In the genomic region with DNA sequence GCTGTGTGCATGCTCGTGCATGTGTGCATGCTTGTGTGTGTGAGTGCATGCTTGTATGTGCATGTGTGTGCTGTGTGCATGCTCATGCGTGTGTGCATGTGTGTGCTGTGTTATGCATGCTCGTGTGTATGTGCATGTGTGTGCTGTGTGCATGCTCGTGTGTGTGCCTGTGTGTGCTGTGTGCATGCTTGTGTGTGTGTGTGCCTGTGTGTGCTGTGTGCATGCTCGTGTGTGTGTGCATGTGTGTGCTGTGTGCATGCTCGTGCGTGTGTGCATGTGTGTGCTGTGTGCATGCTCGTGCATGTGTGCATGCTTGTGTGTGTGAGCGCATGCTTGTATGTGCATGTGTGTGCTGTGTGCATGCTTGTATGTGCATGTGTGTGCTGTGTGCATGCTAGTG, we compare ENCODE assay signal across 27 cellular contexts. TPM values are rescaled to one million over a fixed set of nuclear protein-coding genes. Genes with fewer than 3 reads are reported as not detected.
A peak's percentile ranks its signal among the peaks of the same experiment; 100 is the strongest.
DNase-seq lines count a peak whose midpoint lies in the region; ATAC-seq, FAIRE-seq and TF ChIP-seq lines count a peak whose summit lies in the region.
"Had no signal": no experiment of that assay in that cellular context is flagged by ENCODE, and none has a peak within 500 bp of the region (broad histone marks: within the 10 kb centered on the region; RNA-seq: fewer than 3 reads in every experiment).

No MANE protein-coding gene starts in this region.

- H3K14ac ChIP-seq in mesenchymal stem cell (ENCODE audit: low read length in 2 of 2) (peak overlapping the region in 1 of 2 experiments; percentile 49), trophoblast cell (ENCODE audit: low read length) (no peak overlapping the region)

- H3K27me3 Mint-ChIP-seq in astrocyte (ENCODE audit: low read depth, unreplicated experiment): peaks cover 25% of the 10 kb centered on the region
- H3K27me3 Mint-ChIP-seq: CD4-positive, alpha-beta T cell had no signal

- no peaks in the 10 kb centered on the region for H3K36me3 Mint-ChIP-seq in astrocyte (ENCODE audit: low read depth, unreplicated experiment)
- H3K36me3 Mint-ChIP-seq: CD14-positive monocyte had no signal

- H3K4me2 ChIP-seq in astrocyte (ENCODE audit: low read length) (no peak overlapping the region), mesenchymal stem cell (ENCODE audit: low read length, poor library complexity, severe bottlenecking) (no peak overlapping the region), trophoblast cell (ENCODE audit: low read length) (no peak overlapping the region), PC-3 (ENCODE audit: low read length) (no peak overlapping the region)
- H3K4me2 ChIP-seq: A549; BLaER1 treated with 17β-estradiol and CSF1 and Interleukin-3, amounts not matched to agents 10 nM and 100 nM had no signal

- ATAC-seq in PC-3: no peak
- ATAC-seq: A549, GM12878, HCT116 had no signal

- H3K18ac ChIP-seq in mesenchymal stem cell (ENCODE audit: low read depth in 1 of 2, low read length in 2 of 2): no peak overlapping the region
- H3K18ac ChIP-seq in trophoblast cell (ENCODE audit: low read length): no peak overlapping the region

- H3K9me3 ChIP-seq in HEK293 (ENCODE audit: control insufficient read depth, insufficient read depth, low read depth, low read length): no peaks in the 10 kb centered on the region
- H3K9me3 ChIP-seq in astrocyte (ENCODE audit: insufficient read depth, low read depth, low read length): peaks cover 3% of the 10 kb centered on the region
- no peaks in the 10 kb centered on the region for H3K9me3 ChIP-seq in mesenchymal stem cell (ENCODE audit: control insufficient read depth, low read length)
- H3K9me3 ChIP-seq in trophoblast cell (ENCODE audit: insufficient read depth, low read depth, low read length): peaks cover 7% of the 10 kb centered on the region
- H3K9me3 ChIP-seq in PC-3 (ENCODE audit: low read length): no peaks in the 10 kb centered on the region
- H3K9me3 ChIP-seq: A549, BE2C had no signal

- H2BK12ac ChIP-seq in mesenchymal stem cell (ENCODE audit: low read length in 2 of 2) (no peak overlapping the region), trophoblast cell (ENCODE audit: low read length) (no peak overlapping the region)

- FAIRE-seq in astrocyte (lab: Jason Lieb, UNC): peak; percentile 63
- FAIRE-seq in urothelium cell line (lab: Jason Lieb, UNC): no peak
- FAIRE-seq: A549, D721Med, GM12878, GM19239 had no signal

- H3K23ac ChIP-seq in mesenchymal stem cell (ENCODE audit: low read length in 2 of 2) (no peak overlapping the region), trophoblast cell (ENCODE audit: low read length) (no peak overlapping the region)

- DNase-seq in astrocyte (ENCODE audit: low read depth) (no peak), mesenchymal stem cell (no peak), trophoblast cell (no peak), kidney tubule cell (ENCODE audit: low spot score) (no peak), urothelium cell line (ENCODE audit: low spot score) (no peak), PC-3 (no peak)
- DNase-seq: 8988T; ACHN; AML-193; BE2C; CD4-positive, alpha-beta T cell; CD8-positive, alpha-beta memory T cell; DMS 273 treated with DMSO at 0.1 percent for 48 hours; DMS79; EL; GDM1; GM23248; H9; HFFc6 had no signal

- H4K8ac ChIP-seq in mesenchymal stem cell (ENCODE audit: low read length): no peak overlapping the region
- no peak overlapping the region for H4K8ac ChIP-seq in trophoblast cell (ENCODE audit: low read depth, low read length)

- H2BK15ac ChIP-seq in mesenchymal stem cell (ENCODE audit: low read depth, poor library complexity, severe bottlenecking): no peak overlapping the region

- intact Hi-C loops in PC-3 (cut with micrococcal nuclease): no loop called here

- POLR2A ChIA-PET in HEK293 (lab: Yijun Ruan, JAX): no interaction called here
- POLR2A ChIA-PET in PC-3 (lab: Charles Lee; ENCODE audit: unreplicated experiment): no interaction called here

- TF ChIP-seq CTCF in HEK293 (tag by site-specific recombination; IDR thresholded peaks at IDR 0.05) (no peak), astrocyte (IDR thresholded peaks at IDR 0.05; ENCODE audit: insufficient read depth, low read depth, low read length) (no peak), PC-3 (conservative IDR thresholded peaks at IDR 0.05; ENCODE audit: low read depth, low read length) (no peak)

- CTCF ChIA-PET in HEK293 (lab: Yijun Ruan, JAX): interaction anchor here (7.0 kb wide), 1 partner anchor 214 kb away, joined by 159 read pairs; no protein-coding TSS in a partner anchor
- CTCF ChIA-PET in PC-3 (lab: Charles Lee): no interaction called here

- no peaks in the 10 kb centered on the region for H3K4me1 ChIP-seq in HEK293 (ENCODE audit: control insufficient read depth, insufficient read depth, low read length)
- no peaks in the 10 kb centered on the region for H3K4me1 ChIP-seq in astrocyte (ENCODE audit: insufficient read depth, low read length)
- peaks cover 3% of the 10 kb centered on the region for H3K4me1 ChIP-seq in mesenchymal stem cell (ENCODE audit: control insufficient read depth, insufficient read depth, low read depth, low read length)
- no peaks in the 10 kb centered on the region for H3K4me1 ChIP-seq in trophoblast cell (ENCODE audit: control insufficient read depth in 1 of 2, insufficient read depth in 2 of 2, low read length in 2 of 2)
- H3K4me1 ChIP-seq in PC-3 (ENCODE audit: insufficient read depth, low read length): no peaks in the 10 kb centered on the region
- H3K4me1 ChIP-seq: A549, BE2C had no signal

- 87% methylated on average over 9 of the region's 9 CpGs for WGBS in mesenchymal stem cell
- WGBS in trophoblast cell (ENCODE audit: extremely low coverage, insufficient coverage, insufficient read length): no CpG with 5 or more reads among the region's 9 CpGs

- H2AK5ac ChIP-seq in mesenchymal stem cell (ENCODE audit: low read length, severe bottlenecking): no peak overlapping the region
- no peak overlapping the region for H2AK5ac ChIP-seq in trophoblast cell (ENCODE audit: low read length)

- no peak overlapping the region for H3K4me3 ChIP-seq in HEK293 (ENCODE audit: low read depth, low read length)
- H3K4me3 ChIP-seq in astrocyte (ENCODE audit: insufficient read depth, low read depth, low read length): no peak overlapping the region
- H3K4me3 ChIP-seq in mesenchymal stem cell (ENCODE audit: insufficient read depth in 1 of 2, low read depth in 1 of 2, low read length in 2 of 2): no peak overlapping the region
- H3K4me3 ChIP-seq in trophoblast cell (ENCODE audit: low read depth, low read length): peak overlapping the region; percentile 62
- no peak overlapping the region for H3K4me3 ChIP-seq in PC-3 (ENCODE audit: low read length)
- H3K4me3 ChIP-seq: A549; BLaER1 treated with 17β-estradiol and CSF1 and Interleukin-3, amounts not matched to agents 10 nM and 100 nM; GM12878; GM23248 had no signal

- no peak overlapping the region for H3K4ac ChIP-seq in mesenchymal stem cell (ENCODE audit: low read depth in 1 of 2, low read length in 2 of 2)
- no peak overlapping the region for H3K4ac ChIP-seq in trophoblast cell (ENCODE audit: low read depth, low read length)

- BruUV-seq in PC-3 (replicated peaks; lab: Mats Ljungman, UMichigan): no TSS peak

- H3K4me1 Mint-ChIP-seq in astrocyte (ENCODE audit: low read depth, unreplicated experiment): peaks cover 5% of the 10 kb centered on the region
- H3K4me1 Mint-ChIP-seq: CD14-positive monocyte; CD8-positive, alpha-beta memory T cell had no signal

- H4K20me1 ChIP-seq in astrocyte (ENCODE audit: insufficient read depth, low read length) (no peaks in the 10 kb centered on the region), PC-3 (ENCODE audit: low read length) (no peaks in the 10 kb centered on the region)
- H4K20me1 ChIP-seq: BLaER1 treated with 17β-estradiol and CSF1 and Interleukin-3, amounts not matched to agents 10 nM and 100 nM had no signal

- H4K12ac ChIP-seq in trophoblast cell (ENCODE audit: low read depth, low read length): no peak overlapping the region

- no peaks in the 10 kb centered on the region for H3F3A ChIP-seq in PC-3 (ENCODE audit: low read length, unreplicated experiment)

- no peak overlapping the region for H2BK120ac ChIP-seq in mesenchymal stem cell (ENCODE audit: low read depth, low read length)
- H2BK120ac ChIP-seq in trophoblast cell (ENCODE audit: insufficient read depth, low read length, poor library complexity): no peak overlapping the region

- H3K9me3 Mint-ChIP-seq in astrocyte (ENCODE audit: unreplicated experiment): peaks cover 5% of the 10 kb centered on the region
- H3K9me3 Mint-ChIP-seq: CD4-positive, alpha-beta T cell; CD8-positive, alpha-beta memory T cell; HFFc6 had no signal

- H2AFZ ChIP-seq in astrocyte (ENCODE audit: low read depth, low read length): no peak overlapping the region
- no peak overlapping the region for H2AFZ ChIP-seq in mesenchymal stem cell (ENCODE audit: low read depth, low read length)
- H2AFZ ChIP-seq in trophoblast cell (ENCODE audit: insufficient read depth, low read length, poor library complexity): no peak overlapping the region
- no peak overlapping the region for H2AFZ ChIP-seq in PC-3 (ENCODE audit: low read length)
- H2AFZ ChIP-seq: GM23248 had no signal

- H3K27ac ChIP-seq in HEK293 (ENCODE audit: extremely low read depth, low read depth, low read length) (no peak overlapping the region), astrocyte (ENCODE audit: low read depth, low read length) (no peak overlapping the region), mesenchymal stem cell (ENCODE audit: low read length, poor library complexity, severe bottlenecking) (no peak overlapping the region), trophoblast cell (ENCODE audit: low read depth, low read length) (no peak overlapping the region), PC-3 (ENCODE audit: low read length) (no peak overlapping the region)
- H3K27ac ChIP-seq: A549; BLaER1 treated with 17β-estradiol and CSF1 and Interleukin-3, amounts not matched to agents 10 nM and 100 nM; GM23248 had no signal

- H3K9ac ChIP-seq in astrocyte (ENCODE audit: low read length) (no peak overlapping the region), mesenchymal stem cell (ENCODE audit: low read length) (no peak overlapping the region), trophoblast cell (ENCODE audit: low read length) (no peak overlapping the region), PC-3 (ENCODE audit: low read length) (no peak overlapping the region)
- H3K9ac ChIP-seq: BLaER1 treated with 17β-estradiol and CSF1 and Interleukin-3, amounts not matched to agents 10 nM and 100 nM; GM23248 had no signal

- H3K79me1 ChIP-seq in mesenchymal stem cell (replicated peaks; ENCODE audit: low read length, poor library complexity, severe bottlenecking): no peaks in the 10 kb centered on the region
- H3K79me1 ChIP-seq in trophoblast cell (ENCODE audit: low read length): no peaks in the 10 kb centered on the region

- H3K79me2 ChIP-seq in astrocyte (ENCODE audit: insufficient read depth, low read length) (no peaks in the 10 kb centered on the region), trophoblast cell (ENCODE audit: control insufficient read depth, insufficient read depth, low read length, poor library complexity) (no peaks in the 10 kb centered on the region), PC-3 (ENCODE audit: low read length) (no peaks in the 10 kb centered on the region)

- H3K36me3 ChIP-seq in HEK293 (ENCODE audit: control insufficient read depth in 2 of 2, insufficient read depth in 1 of 2, low read length in 2 of 2) (no peaks in the 10 kb centered on the region), astrocyte (ENCODE audit: insufficient read depth, low read length) (no peaks in the 10 kb centered on the region), mesenchymal stem cell (ENCODE audit: control insufficient read depth in 1 of 2, insufficient read depth in 2 of 2, low read depth in 1 of 2, low read length in 2 of 2) (no peaks in the 10 kb centered on the region), trophoblast cell (ENCODE audit: control insufficient read depth in 1 of 2, insufficient read depth in 2 of 2, low read length in 2 of 2) (no peaks in the 10 kb centered on the region), PC-3 (ENCODE audit: low read depth, low read length) (no peaks in the 10 kb centered on the region)
- H3K36me3 ChIP-seq: BE2C; BLaER1 treated with 17β-estradiol and CSF1 and Interleukin-3, amounts not matched to agents 10 nM and 100 nM had no signal

- H3K9me2 ChIP-seq in PC-3 (replicated peaks; ENCODE audit: low read length): no peaks in the 10 kb centered on the region

- H2BK5ac ChIP-seq in mesenchymal stem cell (ENCODE audit: low read depth, low read length, poor library complexity, severe bottlenecking) (no peak overlapping the region), trophoblast cell (ENCODE audit: low read depth, low read length, poor library complexity) (no peak overlapping the region)

- H3K27me3 ChIP-seq in astrocyte (ENCODE audit: insufficient read depth, low read length) (peaks cover 5% of the 10 kb centered on the region), mesenchymal stem cell (ENCODE audit: control insufficient read depth in 1 of 2, insufficient read depth in 1 of 2, low read length in 2 of 2) (peaks cover 5 to 22% of the 10 kb centered on the region in 2 experiments), trophoblast cell (ENCODE audit: insufficient read depth, low read length) (no peaks in the 10 kb centered on the region), PC-3 (ENCODE audit: low read length) (no peaks in the 10 kb centered on the region)
- H3K27me3 ChIP-seq: BE2C; BLaER1 treated with 17β-estradiol and CSF1 and Interleukin-3, amounts not matched to agents 10 nM and 100 nM had no signal

- H3K4me3 Mint-ChIP-seq in astrocyte (ENCODE audit: unreplicated experiment): no peak overlapping the region
- H3K4me3 Mint-ChIP-seq: CD14-positive monocyte; CD4-positive, alpha-beta T cell; CD8-positive, alpha-beta memory T cell; H9; HFFc6 had no signal

- H3K27ac Mint-ChIP-seq in astrocyte (ENCODE audit: unreplicated experiment): no peak overlapping the region
- H3K27ac Mint-ChIP-seq: CD14-positive monocyte; CD4-positive, alpha-beta T cell; CD8-positive, alpha-beta memory T cell; HFFc6 had no signal

- H4K91ac ChIP-seq in mesenchymal stem cell (ENCODE audit: low read length): peak overlapping the region; percentile 6
- H4K91ac ChIP-seq in trophoblast cell (ENCODE audit: low read depth, low read length): no peak overlapping the region

RNA-seq across cellular contexts. Expression of a gene that starts 30.3 kb away (rescaled TPM):
- total RNA-seq in astrocyte (66.0 and 70.4 TPM in 2 replicates), PC-3 (2014; rRNA removed) (8.9 and 9.8 TPM in 2 replicates)
- polyA plus RNA-seq in mesenchymal stem cell (2013, experiment 1 of 2): 25.7 TPM
- polyA plus RNA-seq in mesenchymal stem cell (2013, experiment 2 of 2): 23.0 TPM
- 40.1 and 41.6 TPM in 2 replicates for polyA plus RNA-seq in trophoblast cell (2013)
- polyA plus RNA-seq: CD8-positive, alpha-beta memory T cell had no signal
